In genomic region chr11:66906077-66906929, GRCh38 we compare ENCODE assay signal across 15 cellular contexts. TPM values are rescaled to one million over a fixed set of nuclear protein-coding genes. Genes with fewer than 3 reads are reported as not detected.
A peak's percentile ranks its signal among the peaks of the same experiment; 100 is the strongest.
DNase-seq lines count a peak whose midpoint lies in the region; ATAC-seq, FAIRE-seq and TF ChIP-seq lines count a peak whose summit lies in the region.
"Had no signal": no experiment of that assay in that cellular context is flagged by ENCODE, and none has a peak within 500 bp of the region (broad histone marks: within the 10 kb centered on the region; RNA-seq: fewer than 3 reads in every experiment).

No MANE protein-coding gene starts in this region.

- intact Hi-C loops in endothelial cell of umbilical vein (cut with micrococcal nuclease), result no loop called here

- no TSS peak for BruUV-seq in endothelial cell of umbilical vein (replicated peaks; lab: Mats Ljungman, UMichigan)

- H3K4me1 ChIP-seq in A549 (peaks cover 55% of the 10 kb centered on the region), endothelial cell of umbilical vein (ENCODE audit: control insufficient read depth, extremely low read depth, insufficient read depth, low read length) (peaks cover 5% of the 10 kb centered on the region), liver (ENCODE audit: control insufficient read depth in 4 of 4, insufficient read depth in 4 of 4, low read length in 3 of 4) (peaks cover 19 to 61% (median 33%) of the 10 kb centered on the region in 4 donors)

- no peaks in the 10 kb centered on the region for H3K9me3 ChIP-seq in A549
- H3K9me3 ChIP-seq in endothelial cell of umbilical vein (replicated peaks; ENCODE audit: control insufficient read depth, insufficient read depth, low read length), result no peaks in the 10 kb centered on the region
- no peaks in the 10 kb centered on the region for H3K9me3 ChIP-seq in liver (ENCODE audit: control insufficient read depth in 4 of 4, low read length in 3 of 4)

- H3K79me2 ChIP-seq in endothelial cell of umbilical vein (ENCODE audit: control insufficient read depth, insufficient read depth, low read length), result no peaks in the 10 kb centered on the region

- TF ChIP-seq RAD21 in A549 (conservative IDR thresholded peaks at IDR 0.05 in 1 of 2, IDR thresholded peaks at IDR 0.05 in 1 of 2), result no peak
- TF ChIP-seq RAD21 in liver (IDR thresholded peaks at IDR 0.05), result peak in 1 of 2 donors; percentile 20

- H3K27me3 ChIP-seq in endothelial cell of umbilical vein (ENCODE audit: control insufficient read depth in 2 of 2, insufficient read depth in 2 of 2, low read length in 2 of 2) (no peaks in the 10 kb centered on the region), liver (ENCODE audit: control insufficient read depth in 4 of 4, insufficient read depth in 4 of 4, low read length in 3 of 4) (no peaks in the 10 kb centered on the region)

- no peak for FAIRE-seq in A549 (lab: Jason Lieb, UNC)
- peak; percentile 8 for FAIRE-seq in endothelial cell of umbilical vein (lab: Jason Lieb, UNC)
- FAIRE-seq: endometrium had no signal

- H3K4me3 ChIP-seq in A549 (no peak overlapping the region), endothelial cell of umbilical vein (replicated peaks in 1 of 3; ENCODE audit: insufficient read depth in 1 of 3, low read depth in 1 of 3, low read length in 3 of 3) (no peak overlapping the region), liver (ENCODE audit: low read depth in 1 of 3, low read length in 3 of 3) (peak overlapping the region; percentile 50 to 91 (median 65))

- no peak overlapping the region for H3K9ac ChIP-seq in endothelial cell of umbilical vein (replicated peaks; ENCODE audit: extremely low read depth, insufficient read depth, low read length)
- H3K9ac ChIP-seq in liver (ENCODE audit: low read depth in 1 of 2, low read length in 2 of 2), result peak overlapping the region; percentile 17 to 76

- H3K27ac ChIP-seq in A549 (peak overlapping the region; percentile 76 to 83), endothelial cell of umbilical vein (ENCODE audit: insufficient read depth, low read depth, low read length) (no peak overlapping the region), liver (ENCODE audit: low read depth in 1 of 2, low read length in 2 of 2) (peak overlapping the region; percentile 71 to 79)

- H2AFZ ChIP-seq in endothelial cell of umbilical vein (ENCODE audit: low read depth, low read length), result no peak overlapping the region

- 55% methylated on average over 16 of the region's 16 CpGs for WGBS in A549 (ENCODE audit: missing lambda C conversion rate)
- WGBS in liver, result 42% methylated on average over 16 of the region's 16 CpGs

- TF ChIP-seq CTCF in A549 (IDR thresholded peaks at IDR 0.05), result no peak
- TF ChIP-seq CTCF in endothelial cell of umbilical vein (IDR thresholded peaks at IDR 0.05; ENCODE audit: extremely low read depth in 1 of 2, insufficient read depth in 1 of 2, low read depth in 1 of 2, low read length in 2 of 2), result no peak
- no peak for TF ChIP-seq CTCF in liver (IDR thresholded peaks at IDR 0.05; ENCODE audit: low read depth, low read length, missing input control)

- ATAC-seq in A549, result peak in 1 of 2 experiments; percentile 19; a peak in 3 of 6 replicates
- ATAC-seq in GM21423 (IDR thresholded peaks at IDR 0.05; ENCODE audit: unreplicated experiment), result no peak
- ATAC-seq in GM21367 (IDR thresholded peaks at IDR 0.05; ENCODE audit: unreplicated experiment), result no peak
- ATAC-seq: stimulated activated naive CD8-positive, alpha-beta T cell treated with anti-CD3 and anti-CD28 coated beads, Interleukin-15, amount 100 ng/mL, for 72 hours had no signal

- dilution Hi-C loops in endothelial cell of umbilical vein (cut with MboI; ENCODE audit: extremely low pct_ligation_motif_present, low sequenced_read_pairs), result no loop called here

- peak overlapping the region; percentile 57 for H3K4me2 ChIP-seq in A549
- H3K4me2 ChIP-seq in endothelial cell of umbilical vein (ENCODE audit: insufficient read depth, low read length), result no peak overlapping the region

- no peak for TF ChIP-seq EP300 in A549 (IDR thresholded peaks at IDR 0.05)

- H3K9me1 ChIP-seq in endothelial cell of umbilical vein (replicated peaks; ENCODE audit: control insufficient read depth, extremely low read depth, insufficient read depth, low read length), result no peaks in the 10 kb centered on the region

- CTCF ChIA-PET in A549 (lab: Yijun Ruan, JAX) (interaction anchor here (0.9 to 1.1 kb wide), 3 partner anchors 9 to 411 kb away, joined by 3 to 4 read pairs (median 3); no protein-coding TSS in a partner anchor), endothelial cell of umbilical vein (lab: Charles Lee) (interaction anchor here (1.0 kb wide), 1 partner anchor 23 kb away, joined by 3 read pairs; no protein-coding TSS in a partner anchor)

- DNase-seq in A549 (ENCODE audit: low read depth in 1 of 2, low spot score in 1 of 2), result peak in 1 of 2 experiments; percentile 61
- peak; percentile 32 for DNase-seq in NCI-H1092 treated with DMSO at 0.1 percent for 48 hours (lab: John Stamatoyannopoulos, UW)
- no peak for DNase-seq in endothelial cell of umbilical vein (ENCODE audit: low read depth, low spot score)
- no peak for DNase-seq in AML-193 (lab: John Stamatoyannopoulos, UW)
- no peak for DNase-seq in NCI-H82 treated with DMSO at 0.1 percent for 48 hours (lab: John Stamatoyannopoulos, UW; ENCODE audit: unreplicated experiment)
- DNase-seq: amygdala; islet precursor cell; NCI-H1436; stimulated activated CD4-positive, alpha-beta T cell treated with anti-CD3 and anti-CD28 coated beads, Interleukin-2, amount 100 ng/mL, for 24 hours; stimulated activated naive CD8-positive, alpha-beta T cell treated with anti-CD3 and anti-CD28 coated beads, Interleukin-15, amount 100 ng/mL, for 72 hours; T-helper 9 cell had no signal

- no peak for TF ChIP-seq POLR2A in A549 (IDR thresholded peaks at IDR 0.05; ENCODE audit: low read length)
- no peak for TF ChIP-seq POLR2A in endothelial cell of umbilical vein (IDR thresholded peaks at IDR 0.05; ENCODE audit: low read depth, low read length)

- H3K36me3 ChIP-seq in endothelial cell of umbilical vein (ENCODE audit: control insufficient read depth in 2 of 2, extremely low read depth in 1 of 2, insufficient read depth in 2 of 2, low read length in 2 of 2) (no peaks in the 10 kb centered on the region), liver (ENCODE audit: control insufficient read depth in 4 of 4, insufficient read depth in 3 of 4, low read depth in 1 of 4, low read length in 3 of 4) (no peaks in the 10 kb centered on the region)

- POLR2A ChIA-PET in A549 (lab: Yijun Ruan, JAX), result no interaction called here
- POLR2A ChIA-PET in endothelial cell of umbilical vein (lab: Charles Lee), result no interaction called here

- no peaks in the 10 kb centered on the region for H4K20me1 ChIP-seq in endothelial cell of umbilical vein (replicated peaks; ENCODE audit: control insufficient read depth, extremely low read depth, insufficient read depth, low read length)

TF ChIP-seq in A549, 52 proteins besides CTCF, POLR2A, EP300 and RAD21 (continues in another document):
- no peak for TF ChIP-seq POLR2AphosphoS2 (conservative IDR thresholded peaks at IDR 0.05; ENCODE audit: low read length)
- TF ChIP-seq JUNB (IDR thresholded peaks at IDR 0.05), result no peak

TF ChIP-seq in endothelial cell of umbilical vein, 7 proteins besides CTCF, POLR2A, EP300 and RAD21:
- no peak for TF ChIP-seq GATA2 (IDR thresholded peaks at IDR 0.05; ENCODE audit: insufficient read depth, insufficient read length, low read depth, low read length)
- no peak for TF ChIP-seq MYC (IDR thresholded peaks at IDR 0.05; ENCODE audit: low read depth, low read length)
- TF ChIP-seq EZH2 (IDR thresholded peaks at IDR 0.05; ENCODE audit: borderline replicate concordance, low read depth, low read length, severe bottlenecking), result no peak

TF ChIP-seq in liver, 16 proteins besides CTCF, POLR2A, EP300 and RAD21 (continues in another document):
- TF ChIP-seq YY1 (IDR thresholded peaks at IDR 0.05) (no peak), TAF1 (conservative IDR thresholded peaks at IDR 0.05) (no peak), EGR1 (IDR thresholded peaks at IDR 0.05; ENCODE audit: low read depth in 2 of 2) (no peak), FOXA2 (IDR thresholded peaks at IDR 0.05) (no peak)

RNA-seq across cellular contexts. Expression of gene LRFN4, which starts 49.4 kb away (rescaled TPM):
- polyA plus RNA-seq in A549 (2011; rRNA removed) (7.9 and 8.8 TPM in 2 replicates), A549 (2017; fragmentation: RNase III; extraction: RNeasy Plus Mini Kit Qiagen cat#74134 plus additional on column Dnase treatment) (33.9 to 50.0 TPM (median 44.7 TPM) in 3 replicates), endothelial cell of umbilical vein (22.3 and 38.3 TPM in 2 replicates), liver (1 to 10 TPM in 1 of 2 donors, not detected in 1; 1.5 TPM)
- polyA plus RNA-seq in A549 (2012; cell fraction: cytosol; rRNA removed), result 33.9 and 65.3 TPM in 2 replicates
- 114 and 175 TPM in 2 replicates for polyA plus RNA-seq in A549 (2012; cell fraction: nucleus; rRNA removed)
- polyA minus RNA-seq in A549 (2011; rRNA and poly(A)+ RNA removed), result 4.7 and 6.6 TPM in 2 replicates
- total RNA-seq in endothelial cell of umbilical vein (36.7 and 37.4 TPM in 2 replicates), liver (1 to 10 TPM in 1 of 2 donors, under 1 TPM in 1; 0.75 to 3.4 TPM)
- 9.2 and 14.6 TPM in 2 replicates for polyA plus RNA-seq in endothelial cell of umbilical vein (2011; cell fraction: cytosol; rRNA removed)
- polyA plus RNA-seq in endothelial cell of umbilical vein (2011; cell fraction: nucleus; rRNA removed), result 17.3 and 19.5 TPM in 2 replicates
- 16.7 and 27.1 TPM in 2 replicates for polyA plus RNA-seq in endothelial cell of umbilical vein (2012)
- polyA minus RNA-seq in endothelial cell of umbilical vein, result 7.3 and 9.2 TPM in 2 replicates
- polyA minus RNA-seq in endothelial cell of umbilical vein (2011; cell fraction: cytosol; rRNA and poly(A)+ RNA removed), result 91.4 TPM
- polyA minus RNA-seq in endothelial cell of umbilical vein (2011; cell fraction: nucleus; rRNA and poly(A)+ RNA removed), result 3.5 and 6.1 TPM in 2 replicates

RNA-seq across cellular contexts. Expression of gene PC, which starts 51.9 kb away (rescaled TPM):
- polyA plus RNA-seq in A549 (2011; rRNA removed) (14.2 and 15.7 TPM in 2 replicates), A549 (2017; fragmentation: RNase III; extraction: RNeasy Plus Mini Kit Qiagen cat#74134 plus additional on column Dnase treatment) (31.3 to 53.5 TPM (median 45.9 TPM) in 3 replicates), endothelial cell of umbilical vein (5.5 and 5.8 TPM in 2 replicates), liver (100 to 1,000 TPM; 209 to 583 TPM)
- polyA plus RNA-seq in A549 (2012; cell fraction: cytosol; rRNA removed), result 25.1 and 29.6 TPM in 2 replicates
- polyA plus RNA-seq in A549 (2012; cell fraction: nucleus; rRNA removed), result 88.3 and 105 TPM in 2 replicates
- polyA minus RNA-seq in A549 (2011; rRNA and poly(A)+ RNA removed), result 31.5 and 37.8 TPM in 2 replicates
- total RNA-seq in endothelial cell of umbilical vein (15.6 and 17.5 TPM in 2 replicates), liver (100 to 1,000 TPM; 144 to 384 TPM)
- polyA plus RNA-seq in endothelial cell of umbilical vein (2011; cell fraction: cytosol; rRNA removed), result 3.9 and 4.1 TPM in 2 replicates
- 10.9 and 13.8 TPM in 2 replicates for polyA plus RNA-seq in endothelial cell of umbilical vein (2011; cell fraction: nucleus; rRNA removed)
- polyA plus RNA-seq in endothelial cell of umbilical vein (2012), result 5.4 and 10.6 TPM in 2 replicates
- 4.7 and 5.9 TPM in 2 replicates for polyA minus RNA-seq in endothelial cell of umbilical vein
- 50.3 TPM for polyA minus RNA-seq in endothelial cell of umbilical vein (2011; cell fraction: cytosol; rRNA and poly(A)+ RNA removed)
- polyA minus RNA-seq in endothelial cell of umbilical vein (2011; cell fraction: nucleus; rRNA and poly(A)+ RNA removed), result 5.0 and 5.5 TPM in 2 replicates

Comparison
In these comparisons a context has a peak if more than half of its experiments do, and no peak if none do; other contexts are left out.
1. H3K4me3 ChIP-seq: peak in liver (3 of 3); none in A549 (single experiment) and endothelial cell of umbilical vein (0 of 3).